In genomic region chr2:171723724-171724683, GRCh38 we compare ENCODE assay signal across 1 cellular context.
TF ChIP-seq lines count a peak whose summit lies in the region.

No MANE protein-coding gene starts in this region.

TF ChIP-seq in GM23338, 12 proteins besides CTCF, POLR2A, EP300 and RAD21 (continued from another document):
- TF ChIP-seq, protein P1, sequence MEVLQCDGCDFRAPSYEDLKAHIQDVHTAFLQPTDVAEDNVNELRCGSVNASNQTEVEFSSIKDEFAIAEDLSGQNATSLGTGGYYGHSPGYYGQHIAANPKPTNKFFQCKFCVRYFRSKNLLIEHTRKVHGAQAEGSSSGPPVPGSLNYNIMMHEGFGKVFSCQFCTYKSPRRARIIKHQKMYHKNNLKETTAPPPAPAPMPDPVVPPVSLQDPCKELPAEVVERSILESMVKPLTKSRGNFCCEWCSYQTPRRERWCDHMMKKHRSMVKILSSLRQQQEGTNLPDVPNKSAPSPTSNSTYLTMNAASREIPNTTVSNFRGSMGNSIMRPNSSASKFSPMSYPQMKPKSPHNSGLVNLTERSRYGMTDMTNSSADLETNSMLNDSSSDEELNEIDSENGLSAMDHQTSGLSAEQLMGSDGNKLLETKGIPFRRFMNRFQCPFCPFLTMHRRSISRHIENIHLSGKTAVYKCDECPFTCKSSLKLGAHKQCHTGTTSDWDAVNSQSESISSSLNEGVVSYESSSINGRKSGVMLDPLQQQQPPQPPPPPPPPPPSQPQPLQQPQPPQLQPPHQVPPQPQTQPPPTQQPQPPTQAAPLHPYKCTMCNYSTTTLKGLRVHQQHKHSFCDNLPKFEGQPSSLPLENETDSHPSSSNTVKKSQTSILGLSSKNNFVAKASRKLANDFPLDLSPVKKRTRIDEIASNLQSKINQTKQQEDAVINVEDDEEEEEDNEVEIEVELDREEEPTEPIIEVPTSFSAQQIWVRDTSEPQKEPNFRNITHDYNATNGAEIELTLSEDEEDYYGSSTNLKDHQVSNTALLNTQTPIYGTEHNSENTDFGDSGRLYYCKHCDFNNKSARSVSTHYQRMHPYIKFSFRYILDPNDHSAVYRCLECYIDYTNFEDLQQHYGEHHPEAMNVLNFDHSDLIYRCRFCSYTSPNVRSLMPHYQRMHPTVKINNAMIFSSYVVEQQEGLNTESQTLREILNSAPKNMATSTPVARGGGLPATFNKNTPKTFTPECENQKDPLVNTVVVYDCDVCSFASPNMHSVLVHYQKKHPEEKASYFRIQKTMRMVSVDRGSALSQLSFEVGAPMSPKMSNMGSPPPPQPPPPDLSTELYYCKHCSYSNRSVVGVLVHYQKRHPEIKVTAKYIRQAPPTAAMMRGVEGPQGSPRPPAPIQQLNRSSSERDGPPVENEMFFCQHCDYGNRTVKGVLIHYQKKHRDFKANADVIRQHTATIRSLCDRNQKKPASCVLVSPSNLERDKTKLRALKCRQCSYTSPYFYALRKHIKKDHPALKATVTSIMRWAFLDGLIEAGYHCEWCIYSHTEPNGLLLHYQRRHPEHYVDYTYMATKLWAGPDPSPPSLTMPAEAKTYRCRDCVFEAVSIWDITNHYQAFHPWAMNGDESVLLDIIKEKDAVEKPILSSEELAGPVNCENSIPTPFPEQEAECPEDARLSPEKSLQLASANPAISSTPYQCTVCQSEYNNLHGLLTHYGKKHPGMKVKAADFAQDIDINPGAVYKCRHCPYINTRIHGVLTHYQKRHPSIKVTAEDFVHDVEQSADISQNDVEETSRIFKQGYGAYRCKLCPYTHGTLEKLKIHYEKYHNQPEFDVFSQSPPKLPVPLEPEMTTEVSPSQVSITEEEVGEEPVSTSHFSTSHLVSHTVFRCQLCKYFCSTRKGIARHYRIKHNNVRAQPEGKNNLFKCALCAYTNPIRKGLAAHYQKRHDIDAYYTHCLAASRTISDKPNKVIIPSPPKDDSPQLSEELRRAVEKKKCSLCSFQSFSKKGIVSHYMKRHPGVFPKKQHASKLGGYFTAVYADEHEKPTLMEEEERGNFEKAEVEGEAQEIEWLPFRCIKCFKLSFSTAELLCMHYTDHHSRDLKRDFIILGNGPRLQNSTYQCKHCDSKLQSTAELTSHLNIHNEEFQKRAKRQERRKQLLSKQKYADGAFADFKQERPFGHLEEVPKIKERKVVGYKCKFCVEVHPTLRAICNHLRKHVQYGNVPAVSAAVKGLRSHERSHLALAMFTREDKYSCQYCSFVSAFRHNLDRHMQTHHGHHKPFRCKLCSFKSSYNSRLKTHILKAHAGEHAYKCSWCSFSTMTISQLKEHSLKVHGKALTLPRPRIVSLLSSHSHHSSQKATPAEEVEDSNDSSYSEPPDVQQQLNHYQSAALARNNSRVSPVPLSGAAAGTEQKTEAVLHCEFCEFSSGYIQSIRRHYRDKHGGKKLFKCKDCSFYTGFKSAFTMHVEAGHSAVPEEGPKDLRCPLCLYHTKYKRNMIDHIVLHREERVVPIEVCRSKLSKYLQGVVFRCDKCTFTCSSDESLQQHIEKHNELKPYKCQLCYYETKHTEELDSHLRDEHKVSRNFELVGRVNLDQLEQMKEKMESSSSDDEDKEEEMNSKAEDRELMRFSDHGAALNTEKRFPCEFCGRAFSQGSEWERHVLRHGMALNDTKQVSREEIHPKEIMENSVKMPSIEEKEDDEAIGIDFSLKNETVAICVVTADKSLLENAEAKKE (CRISPR knock-in tag; IDR thresholded peaks at IDR 0.05) = no peak
- TF ChIP-seq CREB1 (CRISPR knock-in tag; IDR thresholded peaks at IDR 0.05; ENCODE audit: low read depth) (no peak), NANOG (IDR thresholded peaks at IDR 0.05; ENCODE audit: borderline replicate concordance) (no peak), POLR2AphosphoS5 (IDR thresholded peaks at IDR 0.05; ENCODE audit: low read depth) (no peak), STAT1 (IDR thresholded peaks at IDR 0.05; ENCODE audit: unreplicated experiment) (no peak), ZNF114 (CRISPR knock-in tag; IDR thresholded peaks at IDR 0.05) (no peak), JUNB (IDR thresholded peaks at IDR 0.05; ENCODE audit: unreplicated experiment) (no peak)
TF ChIP-seq in GM23338: peak in this region for 0.
